8 cellular contexts compared by ENCODE assay signal in the genomic region with DNA sequence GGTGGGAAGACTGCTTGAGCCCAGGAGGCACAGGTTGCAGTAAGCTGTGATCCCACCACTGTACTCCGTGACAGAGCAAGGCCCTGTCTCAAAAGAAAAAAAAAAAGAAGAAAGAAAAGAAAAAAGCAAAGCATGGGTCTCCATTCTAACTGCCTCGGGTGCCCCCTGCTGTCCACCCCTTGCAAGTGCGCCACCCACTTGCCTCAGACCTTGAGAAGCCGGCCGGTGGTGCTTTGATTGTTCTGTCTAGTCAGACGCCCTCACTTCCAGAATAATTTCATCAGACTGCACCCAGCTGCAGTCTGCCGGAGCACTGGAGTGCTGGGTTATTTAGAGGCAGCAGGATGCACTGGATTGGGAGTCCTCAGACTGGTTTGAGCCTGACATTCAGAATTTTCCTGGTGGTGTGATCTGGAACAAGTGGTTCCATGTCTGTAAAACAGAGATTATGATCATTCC. TPM values are rescaled to one million over a fixed set of nuclear protein-coding genes. Genes with fewer than 3 reads are reported as not detected.
DNase-seq lines count a peak whose midpoint lies in the region; ATAC-seq, FAIRE-seq and TF ChIP-seq lines count a peak whose summit lies in the region.

No MANE protein-coding gene starts in this region.

- no peaks in the 10 kb centered on the region for H3K36me3 ChIP-seq in keratinocyte (ENCODE audit: control insufficient read depth in 2 of 2, extremely low read depth in 1 of 2, insufficient read depth in 2 of 2, low read length in 2 of 2)

- BruUV-seq in MCF 10A (replicated peaks; lab: Mats Ljungman, UMichigan) = no TSS peak

- peak; percentile 82 for DNase-seq in AG20443 (ENCODE audit: low spot score)
- peak; percentile 54 for DNase-seq in GOT3 (lab: John Stamatoyannopoulos, UW)
- peak; percentile 60 for DNase-seq in NCI-H2196 treated with DMSO at 0.1 percent for 48 hours (lab: John Stamatoyannopoulos, UW; ENCODE audit: unreplicated experiment)
- peak; percentile 77 for DNase-seq in MCF 10A (ENCODE audit: unreplicated experiment)
- DNase-seq in keratinocyte (ENCODE audit: low read depth, low spot score) = peak; percentile 11
- DNase-seq in stimulated activated CD4-positive, alpha-beta T cell treated with anti-CD3 and anti-CD28 coated beads, Interleukin-1b, Interleukin-23, amount 100 ng/mL, for 4 hours (ENCODE audit: low read depth in 2 of 2) = peak; percentile 66 to 71

- FAIRE-seq in keratinocyte (lab: Jason Lieb, UNC) = no peak

- dilution Hi-C loops in keratinocyte (cut with MboI; ENCODE audit: extremely low pct_ligation_motif_present, low sequenced_read_pairs) = no loop called here

- CTCF ChIA-PET in MCF 10A (lab: Yijun Ruan, JAX) = interaction anchor here (0.6 to 5.2 kb wide), 50 partner anchors 11 to 1499 kb away, joined by 3 to 69 read pairs (median 4); a partner anchor contains a TSS

- no peaks in the 10 kb centered on the region for H4K20me1 ChIP-seq in keratinocyte (ENCODE audit: control insufficient read depth, extremely low read depth, insufficient read depth, low read length)

- no peaks in the 10 kb centered on the region for H3K79me2 ChIP-seq in keratinocyte (ENCODE audit: control insufficient read depth, insufficient read depth, low read length)

- H3K27ac Mint-ChIP-seq in MCF 10A (ENCODE audit: low read depth, unreplicated experiment) = no peak overlapping the region

- no peaks in the 10 kb centered on the region for H3K9me1 ChIP-seq in keratinocyte (ENCODE audit: control insufficient read depth, extremely low read depth, insufficient read depth, low read length)

- H3K9me3 ChIP-seq in keratinocyte (ENCODE audit: control insufficient read depth, low read depth, low read length) = no peaks in the 10 kb centered on the region

- H3K4me2 ChIP-seq in keratinocyte (ENCODE audit: control insufficient read depth, extremely low read depth, insufficient read depth, low read depth, low read length) = no peak overlapping the region

- intact Hi-C loops in MCF 10A (cut with micrococcal nuclease) = loop anchor here (1.0 to 2.0 kb wide), 3 partner anchors 57 to 270 kb away; no protein-coding TSS in a partner anchor

- H3K27ac ChIP-seq in keratinocyte (ENCODE audit: control insufficient read depth, insufficient read depth, low read length) = no peak overlapping the region

- H3K27me3 ChIP-seq in keratinocyte (ENCODE audit: control insufficient read depth, extremely low read depth, insufficient read depth, low read length) = peaks cover 6% of the 10 kb centered on the region

- TF ChIP-seq CTCF in WI38 (IDR thresholded peaks at IDR 0.05; ENCODE audit: low read depth, low read length) (peak; percentile 91), MCF 10A (IDR thresholded peaks at IDR 0.05; ENCODE audit: unreplicated experiment) (peak; percentile 97), keratinocyte (optimal IDR thresholded peaks at IDR 0.05 in 1 of 3, IDR thresholded peaks at IDR 0.05 in 1 of 3, conservative IDR thresholded peaks at IDR 0.05 in 1 of 3; ENCODE audit: extremely low read depth in 1 of 3, insufficient read depth in 2 of 3, low read length in 3 of 3) (peak; percentile 81 to 96 (median 91))

- no peak for ATAC-seq in HG02884 (IDR thresholded peaks at IDR 0.05; ENCODE audit: unreplicated experiment)

- no peaks in the 10 kb centered on the region for H3K36me3 Mint-ChIP-seq in MCF 10A (ENCODE audit: insufficient read depth, unreplicated experiment)

- POLR2A ChIA-PET in MCF 10A (lab: Yijun Ruan, JAX) = interaction anchor here (1.0 kb wide), 2 partner anchors 18 to 263 kb away, joined by 3 read pairs; a partner anchor contains a TSS

- H3K9me3 Mint-ChIP-seq in MCF 10A (ENCODE audit: unreplicated experiment) = no peaks in the 10 kb centered on the region

- no peak overlapping the region for H3K9ac ChIP-seq in keratinocyte (ENCODE audit: control insufficient read depth, extremely low read depth, insufficient read depth, low read length)

- no peaks in the 10 kb centered on the region for H3K4me1 ChIP-seq in keratinocyte (ENCODE audit: control insufficient read depth, extremely low read depth, insufficient read depth, low read length)

- no peak overlapping the region for H2AFZ ChIP-seq in keratinocyte (ENCODE audit: control insufficient read depth, low read length)

- H3K27me3 Mint-ChIP-seq in MCF 10A (ENCODE audit: insufficient read depth, unreplicated experiment) = peaks cover 40% of the 10 kb centered on the region

- H3K4me3 ChIP-seq in WI38 (ENCODE audit: low read depth, low read length) (no peak overlapping the region), keratinocyte (ENCODE audit: control insufficient read depth in 2 of 3, extremely low read depth in 1 of 3, insufficient read depth in 2 of 3, low read depth in 1 of 3, low read length in 3 of 3) (no peak overlapping the region)

- H3K4me1 Mint-ChIP-seq in MCF 10A (ENCODE audit: insufficient read depth, unreplicated experiment) = no peaks in the 10 kb centered on the region

- no peak overlapping the region for H3K4me3 Mint-ChIP-seq in MCF 10A (ENCODE audit: unreplicated experiment)

RNA-seq across cellular contexts. Expression of a gene that starts 17.6 kb away (rescaled TPM):
- 50.6 and 52.3 TPM in 2 replicates for total RNA-seq in MCF 10A (2022)
- 49.4 to 65.5 TPM (median 62.2 TPM) in 3 replicates for polyA plus RNA-seq in keratinocyte
- polyA plus RNA-seq in keratinocyte (2011; ENCODE audit: low read depth) = 14.0 TPM
- 25.1 and 27.3 TPM in 2 replicates for polyA plus RNA-seq in keratinocyte (2011; cell fraction: cytosol; rRNA removed)
- 116 and 121 TPM in 2 replicates for polyA plus RNA-seq in keratinocyte (2011; cell fraction: nucleus; rRNA removed)
- polyA plus RNA-seq in keratinocyte (2012; ENCODE audit: low replicate concordance) = 37.2 and 37.7 TPM in 2 replicates
- 74.3 to 98.5 TPM (median 94.5 TPM) in 3 replicates for polyA minus RNA-seq in keratinocyte
- 39.7 TPM for polyA minus RNA-seq in keratinocyte (2011; cell fraction: cytosol; rRNA and poly(A)+ RNA removed)
- polyA minus RNA-seq in keratinocyte (2011; cell fraction: nucleus; rRNA and poly(A)+ RNA removed) = 91.4 and 120 TPM in 2 replicates

RNA-seq across cellular contexts. Expression of a gene that starts 39.9 kb away (rescaled TPM):
- not detected in 2 replicates for total RNA-seq in MCF 10A (2022)
- polyA plus RNA-seq in keratinocyte = 0.03 TPM in 1 of 3 replicates, not detected in the others
- polyA plus RNA-seq in keratinocyte (2011; ENCODE audit: low read depth) = not detected
- not detected in 2 replicates for polyA plus RNA-seq in keratinocyte (2011; cell fraction: cytosol; rRNA removed)
- polyA plus RNA-seq in keratinocyte (2011; cell fraction: nucleus; rRNA removed) = 0.15 TPM in 1 of 2 replicates, not detected in the other
- polyA plus RNA-seq in keratinocyte (2012; ENCODE audit: low replicate concordance) = not detected in 2 replicates
- 0.73 TPM in 1 of 3 replicates, not detected in the others for polyA minus RNA-seq in keratinocyte
- not detected for polyA minus RNA-seq in keratinocyte (2011; cell fraction: cytosol; rRNA and poly(A)+ RNA removed)
- not detected in 2 replicates for polyA minus RNA-seq in keratinocyte (2011; cell fraction: nucleus; rRNA and poly(A)+ RNA removed)

Comparison
In these comparisons a context has a peak if more than half of its experiments do, and no peak if none do; other contexts are left out.
1. DNase-seq: peak in every context shown above with its lines; median percentile 82 in AG20443; 77 in MCF 10A; 68 in stimulated activated CD4-positive, alpha-beta T cell treated with anti-CD3 and anti-CD28 coated beads, Interleukin-1b, Interleukin-23, amount 100 ng/mL, for 4 hours; 60 in NCI-H2196 treated with DMSO at 0.1 percent for 48 hours; 54 in GOT3; 11 in keratinocyte.